In genomic region chr12:41537522-41537921, GRCh38 we compare ENCODE assay signal across 1 cellular context.
TF ChIP-seq lines count a peak whose summit lies in the region.

No MANE protein-coding gene starts in this region.

TF ChIP-seq in HEK293, 187 proteins besides CTCF, POLR2A, EP300 and RAD21:
- TF ChIP-seq PRDM4 (tag by site-specific recombination; IDR thresholded peaks at IDR 0.05) (no peak), ATF2 (tag by site-specific recombination; IDR thresholded peaks at IDR 0.05; ENCODE audit: low read depth) (peak; percentile 68; the same call in 1 of the 2 replicates)
